In genomic region chr13:102561933-102562332, GRCh38 we compare ENCODE assay signal across 1 cellular context.
TF ChIP-seq lines count a peak whose summit lies in the region.

No MANE protein-coding gene starts in this region.

TF ChIP-seq in HepG2, 621 proteins besides CTCF, POLR2A, EP300 and RAD21 (continued from another document):
- TF ChIP-seq SNAPC4 (CRISPR knock-in tag; IDR thresholded peaks at IDR 0.05) = no peak
- TF ChIP-seq REXO4 (CRISPR knock-in tag; IDR thresholded peaks at IDR 0.05; ENCODE audit: borderline replicate concordance) = no peak
- TF ChIP-seq ELF1 (CRISPR knock-in tag; IDR thresholded peaks at IDR 0.05) = no peak
- TF ChIP-seq KDM3A (CRISPR knock-in tag; IDR thresholded peaks at IDR 0.05; ENCODE audit: low read depth) = no peak
- TF ChIP-seq KDM1A (CRISPR knock-in tag; IDR thresholded peaks at IDR 0.05) = peak; percentile 40; the same call in 1 of the 2 replicates
- TF ChIP-seq GTF3A (CRISPR knock-in tag; conservative IDR thresholded peaks at IDR 0.05) = no peak
- TF ChIP-seq IRX3 (CRISPR knock-in tag; IDR thresholded peaks at IDR 0.05; ENCODE audit: borderline replicate concordance, low read depth) = no peak
- no peak for TF ChIP-seq XBP1 (CRISPR knock-in tag; IDR thresholded peaks at IDR 0.05)
- TF ChIP-seq, protein P1, sequence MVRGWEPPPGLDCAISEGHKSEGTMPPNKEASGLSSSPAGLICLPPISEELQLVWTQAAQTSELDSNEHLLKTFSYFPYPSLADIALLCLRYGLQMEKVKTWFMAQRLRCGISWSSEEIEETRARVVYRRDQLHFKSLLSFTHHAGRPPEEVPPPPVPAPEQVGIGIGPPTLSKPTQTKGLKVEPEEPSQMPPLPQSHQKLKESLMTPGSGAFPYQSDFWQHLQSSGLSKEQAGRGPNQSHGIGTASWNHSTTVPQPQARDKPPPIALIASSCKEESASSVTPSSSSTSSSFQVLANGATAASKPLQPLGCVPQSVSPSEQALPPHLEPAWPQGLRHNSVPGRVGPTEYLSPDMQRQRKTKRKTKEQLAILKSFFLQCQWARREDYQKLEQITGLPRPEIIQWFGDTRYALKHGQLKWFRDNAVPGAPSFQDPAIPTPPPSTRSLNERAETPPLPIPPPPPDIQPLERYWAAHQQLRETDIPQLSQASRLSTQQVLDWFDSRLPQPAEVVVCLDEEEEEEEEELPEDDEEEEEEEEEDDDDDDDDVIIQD (CRISPR knock-in tag; IDR thresholded peaks at IDR 0.05; ENCODE audit: low read depth) = no peak
- TF ChIP-seq CEBPZ (IDR thresholded peaks at IDR 0.05; ENCODE audit: low read length) = no peak
- TF ChIP-seq REL (CRISPR knock-in tag; conservative IDR thresholded peaks at IDR 0.05) = no peak
- no peak for TF ChIP-seq SOX13 (IDR thresholded peaks at IDR 0.05)
- 0 out of 4 replicates have a peak, but pooled peaks of 1 of the 2 experiments have one; percentile 17 for TF ChIP-seq SOX13 (CRISPR knock-in tag; conservative IDR thresholded peaks at IDR 0.05 in 1 of 2, IDR thresholded peaks at IDR 0.05 in 1 of 2)
- TF ChIP-seq MAFG (CRISPR knock-in tag; IDR thresholded peaks at IDR 0.05) = no peak
- TF ChIP-seq, protein P2, sequence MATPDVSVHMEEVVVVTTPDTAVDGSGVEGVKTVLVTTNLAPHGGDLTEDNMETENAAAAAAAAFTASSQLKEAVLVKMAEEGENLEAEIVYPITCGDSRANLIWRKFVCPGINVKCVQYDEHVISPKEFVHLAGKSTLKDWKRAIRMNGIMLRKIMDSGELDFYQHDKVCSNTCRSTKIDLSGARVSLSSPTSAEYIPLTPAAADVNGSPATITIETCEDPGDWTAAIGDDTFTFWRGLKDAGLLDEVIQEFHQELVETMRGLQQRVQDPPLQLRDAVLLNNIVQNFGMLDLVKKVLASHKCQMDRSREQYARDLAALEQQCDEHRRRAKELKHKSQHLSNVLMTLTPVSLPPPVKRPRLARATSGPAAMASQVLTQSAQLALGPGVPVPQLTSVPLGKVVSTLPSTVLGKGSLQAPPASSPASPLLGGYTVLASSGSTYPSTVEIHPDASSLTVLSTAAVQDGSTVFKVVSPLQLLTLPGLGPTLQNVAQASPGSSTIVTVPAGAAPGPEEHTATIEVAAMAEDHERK (CRISPR knock-in tag; IDR thresholded peaks at IDR 0.05; ENCODE audit: low read depth) = no peak
- TF ChIP-seq ZNF331 (CRISPR knock-in tag; IDR thresholded peaks at IDR 0.05) = peak; percentile 26; the same call in 1 of the 2 replicates
- TF ChIP-seq, protein P3, sequence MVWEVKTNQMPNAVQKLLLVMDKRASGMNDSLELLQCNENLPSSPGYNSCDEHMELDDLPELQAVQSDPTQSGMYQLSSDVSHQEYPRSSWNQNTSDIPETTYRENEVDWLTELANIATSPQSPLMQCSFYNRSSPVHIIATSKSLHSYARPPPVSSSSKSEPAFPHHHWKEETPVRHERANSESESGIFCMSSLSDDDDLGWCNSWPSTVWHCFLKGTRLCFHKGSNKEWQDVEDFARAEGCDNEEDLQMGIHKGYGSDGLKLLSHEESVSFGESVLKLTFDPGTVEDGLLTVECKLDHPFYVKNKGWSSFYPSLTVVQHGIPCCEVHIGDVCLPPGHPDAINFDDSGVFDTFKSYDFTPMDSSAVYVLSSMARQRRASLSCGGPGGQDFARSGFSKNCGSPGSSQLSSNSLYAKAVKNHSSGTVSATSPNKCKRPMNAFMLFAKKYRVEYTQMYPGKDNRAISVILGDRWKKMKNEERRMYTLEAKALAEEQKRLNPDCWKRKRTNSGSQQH (CRISPR knock-in tag; IDR thresholded peaks at IDR 0.05; ENCODE audit: low read depth) = no peak
